2 cellular contexts compared by ENCODE assay signal in genomic region chr17:82863941-82864720, GRCh38.
TF ChIP-seq lines count a peak whose summit lies in the region.

No MANE protein-coding gene starts in this region.

TF ChIP-seq in IMR-90, 13 proteins besides CTCF, POLR2A, EP300 and RAD21:
- no peak; the same call in 1 of the 2 replicates for TF ChIP-seq NFE2L2 (IDR thresholded peaks at IDR 0.05; ENCODE audit: low read depth, low read length)
- TF ChIP-seq ELK1 (IDR thresholded peaks at IDR 0.05; ENCODE audit: borderline replicate concordance, low read depth, low read length), result no peak
- TF ChIP-seq MAZ (IDR thresholded peaks at IDR 0.05; ENCODE audit: borderline replicate concordance, low read depth, low read length), result no peak
- peak; percentile 46; the same call in 1 of the 2 replicates for TF ChIP-seq BHLHE40 (IDR thresholded peaks at IDR 0.05; ENCODE audit: low read depth, low read length)
- no peak for TF ChIP-seq SMC3 (IDR thresholded peaks at IDR 0.05; ENCODE audit: low read depth, low read length)
- TF ChIP-seq FOS (IDR thresholded peaks at IDR 0.05; ENCODE audit: low read depth, low read length), result peak; percentile 97
- no peak for TF ChIP-seq RFX5 (IDR thresholded peaks at IDR 0.05; ENCODE audit: low read depth, low read length)
- no peak for TF ChIP-seq CHD1 (IDR thresholded peaks at IDR 0.05; ENCODE audit: low read depth, low read length)
- no peak for TF ChIP-seq USF2 (IDR thresholded peaks at IDR 0.05; ENCODE audit: low read depth, low read length)
- no peak for TF ChIP-seq MAFK (IDR thresholded peaks at IDR 0.05; ENCODE audit: low read depth, low read length)
- peak; percentile 69; the same call in 1 of the 2 replicates for TF ChIP-seq MXI1 (IDR thresholded peaks at IDR 0.05; ENCODE audit: borderline replicate concordance, low read depth, low read length)

TF ChIP-seq in GM12878, 131 proteins besides CTCF, POLR2A, EP300 and RAD21 (continues in another document):
- no peak for TF ChIP-seq PAX8 (IDR thresholded peaks at IDR 0.05)
- TF ChIP-seq CREM (IDR thresholded peaks at IDR 0.05; ENCODE audit: low read depth), result peak; percentile 82
- peak; percentile 89 for TF ChIP-seq MLLT1 (IDR thresholded peaks at IDR 0.05)
- peak; percentile 91 for TF ChIP-seq DPF2 (IDR thresholded peaks at IDR 0.05)
- no peak for TF ChIP-seq ZBTB11 (CRISPR knock-in tag; IDR thresholded peaks at IDR 0.05)
- TF ChIP-seq ATF3 (IDR thresholded peaks at IDR 0.05; ENCODE audit: borderline replicate concordance, extremely low read depth, low read depth, low read length), result no peak
- peak; percentile 75 for TF ChIP-seq PKNOX1 (IDR thresholded peaks at IDR 0.05)
- TF ChIP-seq NR2F1 (conservative IDR thresholded peaks at IDR 0.05), result peak; percentile 53; the same call in 1 of the 2 replicates
- TF ChIP-seq MAX (IDR thresholded peaks at IDR 0.05; ENCODE audit: low read depth, low read length), result no peak; the same call in 1 of the 2 replicates
- 0 out of 2 replicates have a peak, but pooled peaks have one; percentile 20 for TF ChIP-seq SPI1 (IDR thresholded peaks at IDR 0.05; ENCODE audit: borderline replicate concordance, insufficient read depth, low read depth, low read length)
- peak; percentile 37; the same call in 1 of the 2 replicates for TF ChIP-seq FOXK2 (IDR thresholded peaks at IDR 0.05)
- 0 out of 2 replicates have a peak, but pooled peaks have one; percentile 40 for TF ChIP-seq CHD2 (IDR thresholded peaks at IDR 0.05; ENCODE audit: borderline replicate concordance, low read depth, low read length)
- peak; percentile 54 for TF ChIP-seq ZNF24 (IDR thresholded peaks at IDR 0.05)
- peak; percentile 23; the same call in 1 of the 2 replicates for TF ChIP-seq BMI1 (IDR thresholded peaks at IDR 0.05; ENCODE audit: borderline replicate concordance)
- TF ChIP-seq POLR2AphosphoS5 (IDR thresholded peaks at IDR 0.05; ENCODE audit: low read length), result peak; percentile 73
- no peak for TF ChIP-seq BCLAF1 (IDR thresholded peaks at IDR 0.05)
- TF ChIP-seq RAD51 (IDR thresholded peaks at IDR 0.05), result no peak
- peak; percentile 77 for TF ChIP-seq HDGF (IDR thresholded peaks at IDR 0.05)
- TF ChIP-seq SUPT20H (IDR thresholded peaks at IDR 0.05; ENCODE audit: borderline replicate concordance, control insufficient read depth, low read depth, low read length), result no peak
- peak; percentile 46 for TF ChIP-seq GATAD2B (conservative IDR thresholded peaks at IDR 0.05; ENCODE audit: low read depth)
- TF ChIP-seq SMC3 (IDR thresholded peaks at IDR 0.05; ENCODE audit: borderline replicate concordance, low read length), result peak; percentile 13; the same call in 1 of the 2 replicates
- TF ChIP-seq RCOR1 (conservative IDR thresholded peaks at IDR 0.05; ENCODE audit: low read depth, low read length), result no peak
- peak; percentile 21; the same call in 1 of the 2 replicates for TF ChIP-seq HCFC1 (IDR thresholded peaks at IDR 0.05; ENCODE audit: low read length)
- 0 out of 3 replicates have a peak, but pooled peaks of 1 of the 2 experiments have one; percentile 18 for TF ChIP-seq EGR1 (IDR thresholded peaks at IDR 0.05; ENCODE audit: borderline replicate concordance in 1 of 2, low read depth in 2 of 2, low read length in 2 of 2)
- TF ChIP-seq PAX5 (IDR thresholded peaks at IDR 0.05; ENCODE audit: borderline replicate concordance, low read depth, low read length), result peak; percentile 80; the same call in 1 of the 2 replicates
- TF ChIP-seq CEBPZ (IDR thresholded peaks at IDR 0.05; ENCODE audit: low read depth, low read length), result no peak
- TF ChIP-seq MTA3 (IDR thresholded peaks at IDR 0.05; ENCODE audit: borderline replicate concordance, low read length), result peak; percentile 93; the same call in 1 of the 2 replicates
- no peak for TF ChIP-seq CBX5 (IDR thresholded peaks at IDR 0.05; ENCODE audit: low read depth)
- TF ChIP-seq NBN (IDR thresholded peaks at IDR 0.05), result peak; percentile 89; the same call in 1 of the 2 replicates
- 0 out of 2 replicates have a peak, but pooled peaks have one; percentile 67 for TF ChIP-seq PML (IDR thresholded peaks at IDR 0.05; ENCODE audit: low read length)
- no peak for TF ChIP-seq WRNIP1 (IDR thresholded peaks at IDR 0.05; ENCODE audit: borderline replicate concordance, low read depth, low read length)
- no peak for TF ChIP-seq PRDM15 (CRISPR knock-in tag; IDR thresholded peaks at IDR 0.05)
- TF ChIP-seq SIN3A (IDR thresholded peaks at IDR 0.05; ENCODE audit: low read depth, low read length), result peak; percentile 61; the same call in 1 of the 2 replicates
- peak in 1 of 2 experiments; percentile 61; a peak in 1 of 4 replicates for TF ChIP-seq ETV6 (conservative IDR thresholded peaks at IDR 0.05 in 1 of 2, IDR thresholded peaks at IDR 0.05 in 1 of 2; ENCODE audit: borderline replicate concordance in 1 of 2, low read depth in 1 of 2)
- peak; percentile 76 for TF ChIP-seq BCL3 (IDR thresholded peaks at IDR 0.05; ENCODE audit: borderline replicate concordance, insufficient read depth, low read depth, low read length, poor library complexity, severe bottlenecking)
- peak; percentile 60 for TF ChIP-seq SMARCA5 (IDR thresholded peaks at IDR 0.05)
- TF ChIP-seq IKZF1 (conservative IDR thresholded peaks at IDR 0.05), result peak; percentile 76
